Comparison of ENCODE assay signal across 8 cellular contexts in genomic region chr12:104138747-104139186, GRCh38. TPM values are rescaled to one million over a fixed set of nuclear protein-coding genes. Genes with fewer than 3 reads are reported as not detected.
DNase-seq lines count a peak whose midpoint lies in the region; ATAC-seq, FAIRE-seq and TF ChIP-seq lines count a peak whose summit lies in the region.

No MANE protein-coding gene starts in this region.

- TF ChIP-seq CTCF in breast epithelium (IDR thresholded peaks at IDR 0.05): no peak
- no peak for TF ChIP-seq CTCF in right lobe of liver (IDR thresholded peaks at IDR 0.05)
- no peak for TF ChIP-seq CTCF in upper lobe of right lung (IDR thresholded peaks at IDR 0.05)
- no peak for TF ChIP-seq CTCF in D721Med (IDR thresholded peaks at IDR 0.05; ENCODE audit: insufficient read depth, missing control alignments)

- peaks cover 3 to 4% of the 10 kb centered on the region in 2 donors for H3K4me1 ChIP-seq in breast epithelium
- peaks cover 0 to 14% (median 4%) of the 10 kb centered on the region in 4 donors for H3K4me1 ChIP-seq in right lobe of liver
- peaks cover 18% of the 10 kb centered on the region for H3K4me1 ChIP-seq in upper lobe of right lung

- peak; percentile 17 for ATAC-seq in Right ventricle myocardium superior (ENCODE audit: poor library complexity)
- ATAC-seq in Right ventricle myocardium inferior: no peak
- no peak for ATAC-seq in right lobe of liver
- ATAC-seq in upper lobe of right lung: no peak
- no peak for ATAC-seq in GM21786 (IDR thresholded peaks at IDR 0.05; ENCODE audit: unreplicated experiment)

- no peak for FAIRE-seq in D721Med (lab: Jason Lieb, UNC)

- H3K4me3 ChIP-seq in breast epithelium (peak overlapping the region; percentile 38 to 92 (median 51)), right lobe of liver (peak overlapping the region; percentile 32 to 50 (median 34)), upper lobe of right lung (peak overlapping the region; percentile 51)

- no peak for DNase-seq in Right ventricle myocardium superior
- DNase-seq in Right ventricle myocardium inferior (ENCODE audit: missing footprints): no peak
- DNase-seq in breast epithelium (ENCODE audit: low spot score in 2 of 2): no peak
- DNase-seq in right lobe of liver: no peak
- DNase-seq in upper lobe of right lung: no peak
- no peak for DNase-seq in A172 (ENCODE audit: low spot score)
- no peak for DNase-seq in D721Med (ENCODE audit: insufficient read length, low spot score)

- no peaks in the 10 kb centered on the region for H3K9me3 ChIP-seq in breast epithelium
- H3K9me3 ChIP-seq in right lobe of liver: no peaks in the 10 kb centered on the region
- no peaks in the 10 kb centered on the region for H3K9me3 ChIP-seq in upper lobe of right lung

- H3K27ac ChIP-seq in breast epithelium (peak overlapping the region; percentile 84 to 99), right lobe of liver (peak overlapping the region in 2 of 3 donors; percentile 38 to 49), upper lobe of right lung (peak overlapping the region; percentile 85)

- WGBS in right lobe of liver (ENCODE audit: insufficient coverage, low coverage, low lambda C conversion rate, missing lambda C conversion rate): 97% methylated on average over 3 of the region's 9 CpGs

- no peaks in the 10 kb centered on the region for H3K27me3 ChIP-seq in breast epithelium
- no peaks in the 10 kb centered on the region for H3K27me3 ChIP-seq in right lobe of liver
- no peaks in the 10 kb centered on the region for H3K27me3 ChIP-seq in upper lobe of right lung

- TF ChIP-seq POLR2A in breast epithelium (IDR thresholded peaks at IDR 0.05) (no peak), right lobe of liver (IDR thresholded peaks at IDR 0.05) (no peak)

- intact Hi-C loops in Right ventricle myocardium superior (cut with DNase I): no loop called here
- intact Hi-C loops in Right ventricle myocardium inferior (cut with DNase I): loop anchor here (5.0 to 10.0 kb wide), 2 partner anchors 149 to 1096 kb away; partner anchors contain the start of gene APPL2
- intact Hi-C loops in breast epithelium (cut with DNase I; ENCODE audit: low total_unique reads): no loop called here
- intact Hi-C loops in right lobe of liver (cut with DNase I): no loop called here
- intact Hi-C loops in upper lobe of right lung (cut with DNase I): no loop called here

- H3K36me3 ChIP-seq in breast epithelium (no peaks in the 10 kb centered on the region), right lobe of liver (no peaks in the 10 kb centered on the region), upper lobe of right lung (no peaks in the 10 kb centered on the region)

RNA-seq across cellular contexts. Expression of gene NFYB, which starts 0.8 kb away (rescaled TPM):
- total RNA-seq in Right ventricle myocardium superior (39.1 TPM), Right ventricle myocardium inferior (39.8 TPM), breast epithelium (10 to 100 TPM; 51.1 to 59.3 (median 54.2) TPM), right lobe of liver (10 to 100 TPM; 10.1 to 12.9 (median 12.2) TPM), upper lobe of right lung (37.7 TPM)
- total RNA-seq in A172 (2014; rRNA removed; shearing (Covaris generic)): 33.6 and 34.9 TPM in 2 replicates
